3 cellular contexts compared by ENCODE assay signal in the genomic region with DNA sequence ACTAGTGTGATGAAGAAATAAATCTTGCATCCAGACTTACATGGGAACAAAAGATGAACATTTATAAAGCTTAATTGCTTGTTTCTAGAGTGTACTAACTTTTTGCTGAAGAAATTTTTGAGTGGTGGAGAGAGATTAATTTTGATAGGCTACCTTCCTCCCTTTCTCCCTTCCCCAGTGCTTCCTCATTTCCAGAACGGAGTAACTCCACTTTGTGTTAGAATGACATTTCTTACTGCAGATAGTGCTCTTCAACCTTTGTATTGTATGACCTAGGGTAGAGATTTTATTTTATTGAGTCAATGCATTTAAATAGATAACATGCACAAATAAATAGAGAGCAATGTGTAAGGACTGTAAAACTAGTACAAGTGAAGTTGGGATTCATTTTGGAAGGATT.
TF ChIP-seq lines count a peak whose summit lies in the region.

No MANE protein-coding gene starts in this region.

TF ChIP-seq in GM23338, 12 proteins besides CTCF, POLR2A, EP300 and RAD21 (continued from another document and continues in another):
- TF ChIP-seq EZH2phosphoT487 (IDR thresholded peaks at IDR 0.05; ENCODE audit: unreplicated experiment) = no peak
- TF ChIP-seq, protein P1, sequence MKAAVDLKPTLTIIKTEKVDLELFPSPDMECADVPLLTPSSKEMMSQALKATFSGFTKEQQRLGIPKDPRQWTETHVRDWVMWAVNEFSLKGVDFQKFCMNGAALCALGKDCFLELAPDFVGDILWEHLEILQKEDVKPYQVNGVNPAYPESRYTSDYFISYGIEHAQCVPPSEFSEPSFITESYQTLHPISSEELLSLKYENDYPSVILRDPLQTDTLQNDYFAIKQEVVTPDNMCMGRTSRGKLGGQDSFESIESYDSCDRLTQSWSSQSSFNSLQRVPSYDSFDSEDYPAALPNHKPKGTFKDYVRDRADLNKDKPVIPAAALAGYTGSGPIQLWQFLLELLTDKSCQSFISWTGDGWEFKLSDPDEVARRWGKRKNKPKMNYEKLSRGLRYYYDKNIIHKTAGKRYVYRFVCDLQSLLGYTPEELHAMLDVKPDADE (IDR thresholded peaks at IDR 0.05) = no peak
- TF ChIP-seq, protein P2, sequence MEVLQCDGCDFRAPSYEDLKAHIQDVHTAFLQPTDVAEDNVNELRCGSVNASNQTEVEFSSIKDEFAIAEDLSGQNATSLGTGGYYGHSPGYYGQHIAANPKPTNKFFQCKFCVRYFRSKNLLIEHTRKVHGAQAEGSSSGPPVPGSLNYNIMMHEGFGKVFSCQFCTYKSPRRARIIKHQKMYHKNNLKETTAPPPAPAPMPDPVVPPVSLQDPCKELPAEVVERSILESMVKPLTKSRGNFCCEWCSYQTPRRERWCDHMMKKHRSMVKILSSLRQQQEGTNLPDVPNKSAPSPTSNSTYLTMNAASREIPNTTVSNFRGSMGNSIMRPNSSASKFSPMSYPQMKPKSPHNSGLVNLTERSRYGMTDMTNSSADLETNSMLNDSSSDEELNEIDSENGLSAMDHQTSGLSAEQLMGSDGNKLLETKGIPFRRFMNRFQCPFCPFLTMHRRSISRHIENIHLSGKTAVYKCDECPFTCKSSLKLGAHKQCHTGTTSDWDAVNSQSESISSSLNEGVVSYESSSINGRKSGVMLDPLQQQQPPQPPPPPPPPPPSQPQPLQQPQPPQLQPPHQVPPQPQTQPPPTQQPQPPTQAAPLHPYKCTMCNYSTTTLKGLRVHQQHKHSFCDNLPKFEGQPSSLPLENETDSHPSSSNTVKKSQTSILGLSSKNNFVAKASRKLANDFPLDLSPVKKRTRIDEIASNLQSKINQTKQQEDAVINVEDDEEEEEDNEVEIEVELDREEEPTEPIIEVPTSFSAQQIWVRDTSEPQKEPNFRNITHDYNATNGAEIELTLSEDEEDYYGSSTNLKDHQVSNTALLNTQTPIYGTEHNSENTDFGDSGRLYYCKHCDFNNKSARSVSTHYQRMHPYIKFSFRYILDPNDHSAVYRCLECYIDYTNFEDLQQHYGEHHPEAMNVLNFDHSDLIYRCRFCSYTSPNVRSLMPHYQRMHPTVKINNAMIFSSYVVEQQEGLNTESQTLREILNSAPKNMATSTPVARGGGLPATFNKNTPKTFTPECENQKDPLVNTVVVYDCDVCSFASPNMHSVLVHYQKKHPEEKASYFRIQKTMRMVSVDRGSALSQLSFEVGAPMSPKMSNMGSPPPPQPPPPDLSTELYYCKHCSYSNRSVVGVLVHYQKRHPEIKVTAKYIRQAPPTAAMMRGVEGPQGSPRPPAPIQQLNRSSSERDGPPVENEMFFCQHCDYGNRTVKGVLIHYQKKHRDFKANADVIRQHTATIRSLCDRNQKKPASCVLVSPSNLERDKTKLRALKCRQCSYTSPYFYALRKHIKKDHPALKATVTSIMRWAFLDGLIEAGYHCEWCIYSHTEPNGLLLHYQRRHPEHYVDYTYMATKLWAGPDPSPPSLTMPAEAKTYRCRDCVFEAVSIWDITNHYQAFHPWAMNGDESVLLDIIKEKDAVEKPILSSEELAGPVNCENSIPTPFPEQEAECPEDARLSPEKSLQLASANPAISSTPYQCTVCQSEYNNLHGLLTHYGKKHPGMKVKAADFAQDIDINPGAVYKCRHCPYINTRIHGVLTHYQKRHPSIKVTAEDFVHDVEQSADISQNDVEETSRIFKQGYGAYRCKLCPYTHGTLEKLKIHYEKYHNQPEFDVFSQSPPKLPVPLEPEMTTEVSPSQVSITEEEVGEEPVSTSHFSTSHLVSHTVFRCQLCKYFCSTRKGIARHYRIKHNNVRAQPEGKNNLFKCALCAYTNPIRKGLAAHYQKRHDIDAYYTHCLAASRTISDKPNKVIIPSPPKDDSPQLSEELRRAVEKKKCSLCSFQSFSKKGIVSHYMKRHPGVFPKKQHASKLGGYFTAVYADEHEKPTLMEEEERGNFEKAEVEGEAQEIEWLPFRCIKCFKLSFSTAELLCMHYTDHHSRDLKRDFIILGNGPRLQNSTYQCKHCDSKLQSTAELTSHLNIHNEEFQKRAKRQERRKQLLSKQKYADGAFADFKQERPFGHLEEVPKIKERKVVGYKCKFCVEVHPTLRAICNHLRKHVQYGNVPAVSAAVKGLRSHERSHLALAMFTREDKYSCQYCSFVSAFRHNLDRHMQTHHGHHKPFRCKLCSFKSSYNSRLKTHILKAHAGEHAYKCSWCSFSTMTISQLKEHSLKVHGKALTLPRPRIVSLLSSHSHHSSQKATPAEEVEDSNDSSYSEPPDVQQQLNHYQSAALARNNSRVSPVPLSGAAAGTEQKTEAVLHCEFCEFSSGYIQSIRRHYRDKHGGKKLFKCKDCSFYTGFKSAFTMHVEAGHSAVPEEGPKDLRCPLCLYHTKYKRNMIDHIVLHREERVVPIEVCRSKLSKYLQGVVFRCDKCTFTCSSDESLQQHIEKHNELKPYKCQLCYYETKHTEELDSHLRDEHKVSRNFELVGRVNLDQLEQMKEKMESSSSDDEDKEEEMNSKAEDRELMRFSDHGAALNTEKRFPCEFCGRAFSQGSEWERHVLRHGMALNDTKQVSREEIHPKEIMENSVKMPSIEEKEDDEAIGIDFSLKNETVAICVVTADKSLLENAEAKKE (CRISPR knock-in tag; IDR thresholded peaks at IDR 0.05) = no peak

TF ChIP-seq in endothelial cell of umbilical vein, 7 proteins besides CTCF, POLR2A, EP300 and RAD21 (continued from another document):
- no peak for TF ChIP-seq JUN (IDR thresholded peaks at IDR 0.05; ENCODE audit: borderline replicate concordance, insufficient read depth, insufficient read length, low read depth)
- TF ChIP-seq, protein P3, sequence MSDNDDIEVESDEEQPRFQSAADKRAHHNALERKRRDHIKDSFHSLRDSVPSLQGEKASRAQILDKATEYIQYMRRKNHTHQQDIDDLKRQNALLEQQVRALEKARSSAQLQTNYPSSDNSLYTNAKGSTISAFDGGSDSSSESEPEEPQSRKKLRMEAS (IDR thresholded peaks at IDR 0.05; ENCODE audit: insufficient read depth, insufficient read length) = no peak
- no peak for TF ChIP-seq MYC (IDR thresholded peaks at IDR 0.05; ENCODE audit: low read depth, low read length)
- TF ChIP-seq POLR2AphosphoS5 (IDR thresholded peaks at IDR 0.05; ENCODE audit: insufficient read depth, low read depth, low read length) = no peak

TF ChIP-seq in HEK293T, 16 proteins besides CTCF, POLR2A, EP300 and RAD21 (continued from another document):
- TF ChIP-seq SP1 (IDR thresholded peaks at IDR 0.05) (no peak), ARNT (IDR thresholded peaks at IDR 0.05) (no peak), FOXK2 (IDR thresholded peaks at IDR 0.05) (no peak), CTBP1 (IDR thresholded peaks at IDR 0.05; ENCODE audit: borderline replicate concordance) (no peak), L3MBTL2 (conservative IDR thresholded peaks at IDR 0.05) (no peak), HDGF (IDR thresholded peaks at IDR 0.05; ENCODE audit: borderline replicate concordance) (no peak), BHLHE40 (IDR thresholded peaks at IDR 0.05; ENCODE audit: borderline replicate concordance) (no peak), ELF4 (IDR thresholded peaks at IDR 0.05) (no peak), NFRKB (IDR thresholded peaks at IDR 0.05) (no peak), TARDBP (IDR thresholded peaks at IDR 0.05) (no peak), SUZ12 (IDR thresholded peaks at IDR 0.05) (no peak)
- TF ChIP-seq, protein P4, sequence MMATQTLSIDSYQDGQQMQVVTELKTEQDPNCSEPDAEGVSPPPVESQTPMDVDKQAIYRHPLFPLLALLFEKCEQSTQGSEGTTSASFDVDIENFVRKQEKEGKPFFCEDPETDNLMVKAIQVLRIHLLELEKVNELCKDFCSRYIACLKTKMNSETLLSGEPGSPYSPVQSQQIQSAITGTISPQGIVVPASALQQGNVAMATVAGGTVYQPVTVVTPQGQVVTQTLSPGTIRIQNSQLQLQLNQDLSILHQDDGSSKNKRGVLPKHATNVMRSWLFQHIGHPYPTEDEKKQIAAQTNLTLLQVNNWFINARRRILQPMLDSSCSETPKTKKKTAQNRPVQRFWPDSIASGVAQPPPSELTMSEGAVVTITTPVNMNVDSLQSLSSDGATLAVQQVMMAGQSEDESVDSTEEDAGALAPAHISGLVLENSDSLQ (IDR thresholded peaks at IDR 0.05) = no peak
